ENCODE assay signal across 22 cellular contexts in the genomic region with DNA sequence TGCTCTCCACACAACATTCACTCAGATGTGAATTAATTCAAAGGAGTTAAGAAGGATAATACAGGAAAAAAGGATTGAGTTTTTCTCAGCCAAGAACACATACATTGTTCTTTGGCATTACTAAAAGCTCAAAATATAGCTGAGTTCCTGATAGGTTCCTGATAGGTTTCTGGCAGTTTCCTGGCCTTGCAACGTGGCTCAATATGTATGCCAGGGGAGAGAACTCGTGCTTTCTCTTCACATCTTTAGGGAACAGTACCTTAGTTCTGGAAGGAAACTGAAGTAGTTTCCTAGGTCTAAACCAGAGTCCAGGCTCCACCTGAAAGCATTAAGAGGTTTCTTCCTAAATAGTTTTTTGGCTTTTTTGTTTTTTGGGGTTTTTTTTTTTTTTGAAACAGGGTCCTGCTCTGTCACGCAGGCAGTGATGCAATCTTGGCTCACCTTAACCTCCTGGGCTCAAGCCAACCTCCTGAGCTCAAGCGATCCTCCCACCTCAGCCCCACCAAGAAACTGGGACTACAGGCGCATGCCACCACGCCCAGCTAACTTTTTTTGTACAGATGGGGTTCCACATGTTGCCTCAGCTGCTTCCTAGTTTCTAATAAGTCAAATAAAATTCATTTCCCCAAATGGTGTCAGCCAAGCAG. TPM values are rescaled to one million over a fixed set of nuclear protein-coding genes. Genes with fewer than 3 reads are reported as not detected.
DNase-seq lines count a peak whose midpoint lies in the region; ATAC-seq, FAIRE-seq and TF ChIP-seq lines count a peak whose summit lies in the region.
"Had no signal": no experiment of that assay in that cellular context is flagged by ENCODE, and none has a peak within 500 bp of the region (broad histone marks: within the 10 kb centered on the region; RNA-seq: fewer than 3 reads in every experiment).

No MANE protein-coding gene starts in this region.

- no peaks in the 10 kb centered on the region for H3K27me3 ChIP-seq in IMR-90 (ENCODE audit: control insufficient read depth, insufficient read depth, low read length)
- H3K27me3 ChIP-seq in esophagus squamous epithelium, result no peaks in the 10 kb centered on the region
- H3K27me3 ChIP-seq in pancreas, result no peaks in the 10 kb centered on the region
- H3K27me3 ChIP-seq: brain microvascular endothelial cell, gastrocnemius medialis had no signal

- H3K27ac ChIP-seq in IMR-90 (ENCODE audit: insufficient read depth, low read length) (no peak overlapping the region), esophagus squamous epithelium (peak overlapping the region in 3 of 4 donors; percentile 14 to 49 (median 47)), pancreas (peak overlapping the region in 2 of 4 donors; percentile 13 to 53)
- H3K27ac ChIP-seq: brain microvascular endothelial cell had no signal

- H3K4me3 ChIP-seq in IMR-90 (ENCODE audit: insufficient read depth, low read depth, low read length) (no peak overlapping the region), esophagus squamous epithelium (no peak overlapping the region), pancreas (no peak overlapping the region)
- H3K4me3 ChIP-seq: gastrocnemius medialis had no signal

- H3K36me3 Mint-ChIP-seq in WTC11, result peaks cover 33% of the 10 kb centered on the region
- H3K36me3 Mint-ChIP-seq: natural killer cell had no signal

- H4K20me1 ChIP-seq in IMR-90 (ENCODE audit: insufficient read depth, low read length), result no peaks in the 10 kb centered on the region

- no peak overlapping the region for H4K8ac ChIP-seq in IMR-90 (ENCODE audit: low read depth in 2 of 2, low read length in 2 of 2)

- H3K36me3 ChIP-seq in IMR-90 (ENCODE audit: control insufficient read depth, insufficient read depth, low read length), result peaks cover 21% of the 10 kb centered on the region
- peaks cover 0 to 85% (median 13%) of the 10 kb centered on the region in 3 donors for H3K36me3 ChIP-seq in esophagus squamous epithelium
- peaks cover 0 to 21% (median 0%) of the 10 kb centered on the region in 3 donors for H3K36me3 ChIP-seq in pancreas

- TF ChIP-seq CTCF in IMR-90 (conservative IDR thresholded peaks at IDR 0.05; ENCODE audit: low read depth, low read length), result no peak
- TF ChIP-seq CTCF in WTC11 (IDR thresholded peaks at IDR 0.05), result no peak
- TF ChIP-seq CTCF in esophagus squamous epithelium (IDR thresholded peaks at IDR 0.05), result no peak
- TF ChIP-seq CTCF in pancreas (IDR thresholded peaks at IDR 0.05), result no peak

- no peak overlapping the region for H2BK120ac ChIP-seq in IMR-90 (ENCODE audit: low read depth, low read length)

- H3K79me1 ChIP-seq in IMR-90 (ENCODE audit: low read depth in 1 of 2, low read length in 2 of 2), result no peaks in the 10 kb centered on the region

- POLR2A ChIA-PET in IMR-90 (lab: Charles Lee; ENCODE audit: unreplicated experiment) (no interaction called here), WTC11 (lab: Charles Lee) (no interaction called here)

- ATAC-seq in IMR-90 (ENCODE audit: low read depth) (no peak), WTC11 (no peak), pancreas (peak; percentile 59 to 83 (median 66))
- ATAC-seq: activated CD8-positive, alpha-beta memory T cell treated with anti-CD3 and anti-CD28 coated beads, Interleukin-2, amount 10 ng/mL, durations not matched to agents 7 days and 5 days; activated T-helper 17 cell treated with anti-CD3 and anti-CD28 coated beads, Interleukin-2, amount 50 U/mL, for 72 hours; gastrocnemius medialis; natural killer cell; stimulated activated effector memory CD8-positive, alpha-beta T cell treated with anti-CD3 and anti-CD28 coated beads, Interleukin-12 subunit alpha, Interleukin-12 subunit beta, amount 100 ng/mL, for 72 hours had no signal

- H2AK5ac ChIP-seq in IMR-90 (ENCODE audit: low read depth, low read length), result no peak overlapping the region

- H2BK20ac ChIP-seq in IMR-90 (ENCODE audit: low read depth, low read length), result no peak overlapping the region

- CTCF ChIA-PET in IMR-90 (lab: Yijun Ruan, JAX) (no interaction called here), WTC11 (lab: Charles Lee) (interaction anchor here (0.7 to 1.0 kb wide), 2 partner anchors 12 to 43 kb away, joined by 4 read pairs; a partner anchor contains a TSS)

- peak overlapping the region; percentile 14; the same call in 1 of the 2 replicates for H3K27ac Mint-ChIP-seq in WTC11
- H3K27ac Mint-ChIP-seq: activated CD8-positive, alpha-beta memory T cell treated with anti-CD3 and anti-CD28 coated beads, Interleukin-2, amount 10 ng/mL, durations not matched to agents 7 days and 5 days; activated T-helper 17 cell treated with anti-CD3 and anti-CD28 coated beads, Interleukin-2, amount 50 U/mL, for 72 hours; natural killer cell; stimulated activated effector memory CD8-positive, alpha-beta T cell treated with anti-CD3 and anti-CD28 coated beads, Interleukin-12 subunit alpha, Interleukin-12 subunit beta, amount 100 ng/mL, for 72 hours had no signal

- TF ChIP-seq RAD21 in IMR-90 (IDR thresholded peaks at IDR 0.05; ENCODE audit: low read length), result no peak

- no peak overlapping the region for H3K56ac ChIP-seq in IMR-90 (ENCODE audit: extremely low read depth, insufficient read depth, low read length)

- no peak overlapping the region for H3K23ac ChIP-seq in IMR-90 (ENCODE audit: low read depth, low read length)

- H3K14ac ChIP-seq in IMR-90 (replicated peaks; ENCODE audit: low read depth, low read length), result no peak overlapping the region

- H3K4me2 ChIP-seq in IMR-90 (ENCODE audit: low read depth, low read length), result no peak overlapping the region

- in situ Hi-C loops in IMR-90 (cut with MboI; ENCODE audit: low sequenced_read_pairs), result no loop called here

- FAIRE-seq in pancreas (lab: Jason Lieb, UNC), result no peak
- FAIRE-seq: endometrium, H54 had no signal

- dilution Hi-C loops in IMR-90 (cut with HindIII; ENCODE audit: low sequenced_read_pairs, unreplicated experiment), result no loop called here

- no peak overlapping the region for H4K91ac ChIP-seq in IMR-90 (ENCODE audit: insufficient read depth, low read depth, low read length)

- H3K9me3 ChIP-seq in IMR-90 (ENCODE audit: control insufficient read depth, insufficient read depth, low read length) (no peaks in the 10 kb centered on the region), esophagus squamous epithelium (no peaks in the 10 kb centered on the region), pancreas (no peaks in the 10 kb centered on the region)
- H3K9me3 ChIP-seq: gastrocnemius medialis had no signal

- no peak overlapping the region for H2AK9ac ChIP-seq in IMR-90 (replicated peaks; ENCODE audit: low read depth, low read length, poor library complexity)

- H4K5ac ChIP-seq in IMR-90 (ENCODE audit: low read depth, low read length), result no peak overlapping the region

- no peak overlapping the region for H3K9ac ChIP-seq in IMR-90 (ENCODE audit: low read depth, low read length)

- no peak for DNase-seq in IMR-90
- DNase-seq in WTC11 (ENCODE audit: low spot score), result no peak
- no peak for DNase-seq in esophagus squamous epithelium (lab: John Stamatoyannopoulos, UW)
- DNase-seq in pancreas, result peak in 3 of 6 donors; percentile 18 to 61 (median 45)
- no peak for DNase-seq in SW480 (ENCODE audit: low spot score)
- no peak for DNase-seq in NCI-H1417 treated with DMSO at 0.1 percent for 48 hours (lab: John Stamatoyannopoulos, UW)
- DNase-seq in AG08395 (ENCODE audit: low spot score), result no peak
- DNase-seq: activated CD8-positive, alpha-beta memory T cell treated with anti-CD3 and anti-CD28 coated beads, Interleukin-2, amount 10 ng/mL, durations not matched to agents 7 days and 5 days; brain microvascular endothelial cell; cortex of kidney; DND-41; gastrocnemius medialis; kidney glomerular epithelial cell; natural killer cell; NCI-H1105; NCI-H2107; NCI-H524; T1000 had no signal

- no peaks in the 10 kb centered on the region for H3K9me1 ChIP-seq in IMR-90 (ENCODE audit: insufficient read depth, low read length)

- no peak overlapping the region for H3K4me3 Mint-ChIP-seq in WTC11
- H3K4me3 Mint-ChIP-seq: activated CD8-positive, alpha-beta memory T cell treated with anti-CD3 and anti-CD28 coated beads, Interleukin-2, amount 10 ng/mL, durations not matched to agents 7 days and 5 days; activated T-helper 17 cell treated with anti-CD3 and anti-CD28 coated beads, Interleukin-2, amount 50 U/mL, for 72 hours; natural killer cell; stimulated activated effector memory CD8-positive, alpha-beta T cell treated with anti-CD3 and anti-CD28 coated beads, Interleukin-12 subunit alpha, Interleukin-12 subunit beta, amount 100 ng/mL, for 72 hours had no signal

- TF ChIP-seq POLR2A in IMR-90 (IDR thresholded peaks at IDR 0.05; ENCODE audit: low read depth, low read length) (no peak), esophagus squamous epithelium (IDR thresholded peaks at IDR 0.05) (no peak)

- no peak overlapping the region for H2BK5ac ChIP-seq in IMR-90 (ENCODE audit: low read depth, low read length, poor library complexity, severe bottlenecking)

- no peaks in the 10 kb centered on the region for H3K4me1 ChIP-seq in IMR-90 (ENCODE audit: control insufficient read depth, insufficient read depth, low read length)
- H3K4me1 ChIP-seq in esophagus squamous epithelium, result peaks cover 0 to 14% (median 0%) of the 10 kb centered on the region in 3 donors
- no peaks in the 10 kb centered on the region for H3K4me1 ChIP-seq in pancreas
- H3K4me1 ChIP-seq: gastrocnemius medialis had no signal

- no peak overlapping the region for H2AFZ ChIP-seq in IMR-90 (replicated peaks; ENCODE audit: low read length, poor library complexity)

- WGBS in IMR-90 (ENCODE audit: extremely low coverage in 2 of 2, insufficient read length in 1 of 2), 2 experiments, result 95% methylated on average over 4 of the region's 6 CpGs; no CpG with 5 or more reads in 1 of the 2 experiments
- 28 to 48% methylated on average over 6 of the region's 6 CpGs for WGBS in esophagus squamous epithelium, 2 donors
- 44 to 59% methylated on average over 6 of the region's 6 CpGs for WGBS in pancreas, 2 donors

- no peak overlapping the region for H3K18ac ChIP-seq in IMR-90 (ENCODE audit: low read depth, low read length)

- H3K4me1 Mint-ChIP-seq in WTC11, result no peaks in the 10 kb centered on the region
- H3K4me1 Mint-ChIP-seq: activated CD8-positive, alpha-beta memory T cell treated with anti-CD3 and anti-CD28 coated beads, Interleukin-2, amount 10 ng/mL, durations not matched to agents 7 days and 5 days; activated T-helper 17 cell treated with anti-CD3 and anti-CD28 coated beads, Interleukin-2, amount 50 U/mL, for 72 hours had no signal

- intact Hi-C loops in IMR-90 (cut with micrococcal nuclease), result no loop called here
- intact Hi-C loops in esophagus squamous epithelium (cut with DNase I), result no loop called here
- intact Hi-C loops in pancreas (cut with DNase I), result no loop called here

- no peak overlapping the region for H3K4ac ChIP-seq in IMR-90 (ENCODE audit: low read depth, low read length)

- H2BK15ac ChIP-seq in IMR-90 (ENCODE audit: low read depth, low read length), result no peak overlapping the region

- no TSS peak for BruUV-seq in IMR-90 (replicated peaks; lab: Mats Ljungman, UMichigan)

- no peaks in the 10 kb centered on the region for H3K9me3 Mint-ChIP-seq in WTC11
- H3K9me3 Mint-ChIP-seq: activated T-helper 17 cell treated with anti-CD3 and anti-CD28 coated beads, Interleukin-2, amount 50 U/mL, for 72 hours; natural killer cell had no signal

- no peaks in the 10 kb centered on the region for H3K27me3 Mint-ChIP-seq in WTC11 (ENCODE audit: low read depth)
- H3K27me3 Mint-ChIP-seq: activated CD8-positive, alpha-beta memory T cell treated with anti-CD3 and anti-CD28 coated beads, Interleukin-2, amount 10 ng/mL, durations not matched to agents 7 days and 5 days; activated T-helper 17 cell treated with anti-CD3 and anti-CD28 coated beads, Interleukin-2, amount 50 U/mL, for 72 hours had no signal

RNA-seq across cellular contexts. Expression of a gene that starts 42.8 kb away (rescaled TPM):
- total RNA-seq in IMR-90 (2012; rRNA removed) (4.5 and 11.4 TPM in 2 replicates), WTC11 (2021) (35.2 to 46.5 TPM (median 35.5 TPM) in 3 replicates), esophagus squamous epithelium (10 to 100 TPM in 3 of 4 donors, 1 to 10 TPM in 1; 8.7 to 17.1 (median 14.6) TPM), pancreas (10 to 100 TPM in 1 of 6 donors, 1 to 10 TPM in 5; 5.3 to 10.5 (median 5.8) TPM)
- polyA plus RNA-seq in IMR-90 (2012; rRNA removed) (2.2 and 3.1 TPM in 2 replicates), pancreas (1 to 10 TPM; 6.8 to 8.1 TPM)
- polyA plus RNA-seq in IMR-90 (2012; cell fraction: cytosol; rRNA removed), result 0.22 and 0.25 TPM in 2 replicates
- 2.4 and 3.6 TPM in 2 replicates for polyA plus RNA-seq in IMR-90 (2012; cell fraction: nucleus; rRNA removed; ENCODE audit: low replicate concordance)

RNA-seq across cellular contexts. Expression of a gene that starts 54.4 kb away (rescaled TPM):
- total RNA-seq in IMR-90 (2012; rRNA removed), result 6.8 and 24.7 TPM in 2 replicates
- 18.9 and 19.8 TPM in 2 replicates for polyA plus RNA-seq in IMR-90 (2012; rRNA removed)
- polyA plus RNA-seq in IMR-90 (2012; cell fraction: cytosol; rRNA removed), result 5.6 and 13.1 TPM in 2 replicates
- polyA plus RNA-seq in IMR-90 (2012; cell fraction: nucleus; rRNA removed; ENCODE audit: low replicate concordance), result 0.53 and 2.4 TPM in 2 replicates
- total RNA-seq in WTC11 (2021), result 136 to 140 TPM (median 137 TPM) in 3 replicates
- 10 to 100 TPM in 3 of 4 donors, 1 to 10 TPM in 1; 4.4 to 19.5 (median 12.1) TPM for total RNA-seq in esophagus squamous epithelium
- total RNA-seq in pancreas, result 10 to 100 TPM in 4 of 6 donors, 1 to 10 TPM in 2; 6.6 to 17.5 (median 15.4) TPM
- polyA plus RNA-seq in pancreas, result 10 to 100 TPM in 1 of 2 donors, 1 to 10 TPM in 1; 5.4 to 11.6 TPM

Comparison
In these comparisons a context has a peak if more than half of its experiments do, and no peak if none do; other contexts are left out.
1. ATAC-seq: peak in pancreas (4 of 4); none in IMR-90 (single experiment) and WTC11 (single experiment).